In the genomic region with DNA sequence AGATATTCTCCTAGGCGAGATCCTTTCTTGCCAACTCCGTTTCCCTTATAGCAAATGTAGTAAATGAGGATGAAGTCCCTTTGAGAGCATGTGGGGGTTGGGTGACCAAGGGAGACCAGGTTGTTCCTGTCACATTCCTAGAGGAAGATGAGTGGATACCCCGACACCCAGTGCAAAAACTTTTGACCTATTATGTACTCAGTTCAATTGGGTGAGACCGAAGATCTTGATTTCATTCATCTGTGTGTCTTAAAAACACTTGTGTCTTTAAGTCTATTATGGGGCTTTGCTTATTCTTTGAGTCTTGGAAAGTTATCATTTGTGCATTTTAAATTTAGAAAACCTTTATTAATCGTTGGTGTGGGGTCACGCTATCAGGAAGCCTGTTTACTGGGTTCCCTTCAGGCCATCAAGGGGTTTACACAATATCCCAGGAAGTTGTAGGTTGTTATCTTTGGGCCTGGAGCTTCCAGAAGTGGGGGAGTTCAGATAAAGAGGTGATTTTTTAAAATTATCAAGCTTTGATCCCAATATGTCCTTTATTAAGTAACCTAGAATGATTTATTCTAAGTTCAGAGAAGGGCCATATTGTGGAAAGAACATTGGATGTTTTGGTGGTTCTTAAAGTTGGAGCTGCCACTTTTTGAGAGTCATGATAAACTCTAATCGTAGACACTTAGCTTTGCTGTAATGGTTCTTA, we compare ENCODE assay signal across 9 cellular contexts. TPM values are rescaled to one million over a fixed set of nuclear protein-coding genes. Genes with fewer than 3 reads are reported as not detected.
A peak's percentile ranks its signal among the peaks of the same experiment; 100 is the strongest.
DNase-seq lines count a peak whose midpoint lies in the region; ATAC-seq, FAIRE-seq and TF ChIP-seq lines count a peak whose summit lies in the region.
"Had no signal": no experiment of that assay in that cellular context is flagged by ENCODE, and none has a peak within 500 bp of the region (broad histone marks: within the 10 kb centered on the region; RNA-seq: fewer than 3 reads in every experiment).

No MANE protein-coding gene starts in this region.

- peak overlapping the region; percentile 76 for H3K27ac Mint-ChIP-seq in osteocyte (ENCODE audit: unreplicated experiment)

- DNase-seq in Peyer's patch = peak in 1 of 3 donors; percentile 46
- no peak for DNase-seq in osteocyte (ENCODE audit: extremely low spot score, unreplicated experiment)
- no peak for DNase-seq in SHP77 (lab: John Stamatoyannopoulos, UW)
- no peak for DNase-seq in HTR-8/SVneo (ENCODE audit: insufficient read length, low spot score)
- DNase-seq: activated CD4-positive, alpha-beta T cell treated with anti-CD3 and anti-CD28 coated beads, Interleukin-2, amount 50 U/mL, for 48 hours had no signal

- H3K4me1 ChIP-seq in BLaER1 = peaks cover 27% of the 10 kb centered on the region
- H3K4me1 ChIP-seq in Peyer's patch = peaks cover 0 to 14% (median 0%) of the 10 kb centered on the region in 4 donors
- H3K4me1 ChIP-seq in esophagus (ENCODE audit: control insufficient read depth in 2 of 2, insufficient read depth in 2 of 2, low read length in 1 of 2) = peaks cover 0 to 4% of the 10 kb centered on the region in 2 donors

- H3K27me3 Mint-ChIP-seq in osteocyte (ENCODE audit: unreplicated experiment) = no peaks in the 10 kb centered on the region

- no peak for FAIRE-seq in HTR-8/SVneo (lab: Jason Lieb, UNC)

- WGBS in esophagus, 2 donors = 48 to 56% methylated on average over 7 of the region's 7 CpGs

- TF ChIP-seq CTCF in Peyer's patch (IDR thresholded peaks at IDR 0.05) = no peak
- no peak for TF ChIP-seq CTCF in osteocyte (IDR thresholded peaks at IDR 0.05)

- no peak for TF ChIP-seq POLR2A in Peyer's patch (IDR thresholded peaks at IDR 0.05)

- peaks cover 35% of the 10 kb centered on the region for H4K20me1 ChIP-seq in BLaER1

- H3K9me3 ChIP-seq in BLaER1 (no peaks in the 10 kb centered on the region), Peyer's patch (no peaks in the 10 kb centered on the region), esophagus (ENCODE audit: control insufficient read depth in 2 of 2, insufficient read depth in 1 of 2, low read depth in 1 of 2, low read length in 1 of 2) (no peaks in the 10 kb centered on the region)

- H3K4me1 Mint-ChIP-seq in osteocyte (ENCODE audit: unreplicated experiment) = peaks cover 39% of the 10 kb centered on the region

- H3K4me3 ChIP-seq in BLaER1 (no peak overlapping the region), Peyer's patch (peak overlapping the region in 3 of 4 donors; percentile 84 to 96 (median 88)), esophagus (ENCODE audit: low read depth in 1 of 2, low read length in 2 of 2) (peak overlapping the region; percentile 7 to 75)

- peaks cover 13% of the 10 kb centered on the region for H3K36me3 Mint-ChIP-seq in osteocyte (ENCODE audit: unreplicated experiment)

- no peaks in the 10 kb centered on the region for H3K9me3 Mint-ChIP-seq in osteocyte (ENCODE audit: unreplicated experiment)

- H3K9ac ChIP-seq in BLaER1 = no peak overlapping the region

- H3K4me3 Mint-ChIP-seq in osteocyte (ENCODE audit: unreplicated experiment) = peak overlapping the region; percentile 91

- peak overlapping the region; percentile 13; the same call in 1 of the 2 replicates for H3K4me2 ChIP-seq in BLaER1

- H3K36me3 ChIP-seq in BLaER1 (no peaks in the 10 kb centered on the region), Peyer's patch (peaks cover 0 to 11% (median 0%) of the 10 kb centered on the region in 3 donors), esophagus (ENCODE audit: control insufficient read depth in 2 of 2, insufficient read depth in 2 of 2, low read length in 1 of 2) (no peaks in the 10 kb centered on the region)

- no peak for ATAC-seq in GM21390 (IDR thresholded peaks at IDR 0.05; ENCODE audit: unreplicated experiment)
- ATAC-seq in GM18870 (IDR thresholded peaks at IDR 0.05; ENCODE audit: unreplicated experiment) = no peak

- H3K27me3 ChIP-seq in BLaER1 (peaks cover 58% of the 10 kb centered on the region), Peyer's patch (no peaks in the 10 kb centered on the region), esophagus (ENCODE audit: control insufficient read depth in 1 of 2, insufficient read depth in 2 of 2, low read length in 2 of 2) (no peaks in the 10 kb centered on the region)

- H3K27ac ChIP-seq in BLaER1 (no peak overlapping the region), Peyer's patch (peak overlapping the region; percentile 49 to 96 (median 76)), esophagus (ENCODE audit: low read depth in 2 of 2, low read length in 1 of 2) (peak overlapping the region; percentile 82 to 85)

RNA-seq across cellular contexts. Expression of a gene that starts 2.8 kb away (rescaled TPM):
- total RNA-seq in Peyer's patch = 100 to 1,000 TPM in 3 of 4 donors, 10 to 100 TPM in 1; 61.6 to 488 (median 202) TPM
- 10 to 100 TPM; 33.4 to 99.3 TPM for polyA plus RNA-seq in esophagus
- 141 and 160 TPM in 2 replicates for total RNA-seq in osteocyte
